ENCODE assay signal across 16 cellular contexts in the genomic region with DNA sequence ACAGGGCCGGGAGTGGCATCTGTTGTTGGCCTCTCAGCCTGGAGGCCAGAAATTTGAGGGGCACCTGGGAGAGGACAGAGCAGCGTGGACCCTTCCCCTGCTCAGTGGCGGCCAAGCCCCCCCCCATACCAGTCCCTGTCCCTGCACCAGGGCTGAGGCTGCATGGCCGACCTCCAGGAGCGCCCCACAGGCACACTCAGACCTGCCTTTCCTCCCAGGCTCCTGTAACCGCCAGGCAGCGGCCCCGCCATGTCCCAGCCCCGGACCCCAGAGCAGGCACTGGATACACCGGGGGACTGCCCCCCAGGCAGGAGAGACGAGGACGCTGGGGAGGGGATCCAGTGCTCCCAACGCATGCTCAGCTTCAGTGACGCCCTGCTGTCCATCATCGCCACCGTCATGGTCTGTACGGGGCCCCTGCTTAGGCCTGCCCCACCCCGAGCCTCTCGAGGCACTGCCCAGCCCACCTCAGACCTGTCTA. TPM values are rescaled to one million over a fixed set of nuclear protein-coding genes. Genes with fewer than 3 reads are reported as not detected.
"Had no signal": no experiment of that assay in that cellular context is flagged by ENCODE, and none has a peak within 500 bp of the region (broad histone marks: within the 10 kb centered on the region; RNA-seq: fewer than 3 reads in every experiment).

No MANE protein-coding gene starts in this region.

- H3K27ac ChIP-seq: gastroesophageal sphincter, testis, vagina had no signal

- H3K36me3 Mint-ChIP-seq: WTC11 had no signal

- H3K9me3 ChIP-seq: gastroesophageal sphincter, testis, vagina had no signal

- ATAC-seq: effector memory CD8-positive, alpha-beta T cell; T-helper 17 cell; WTC11 had no signal

- H3K27me3 ChIP-seq: gastroesophageal sphincter, testis, vagina had no signal

- H3K4me3 Mint-ChIP-seq: activated naive CD4-positive, alpha-beta T cell treated with anti-CD3 and anti-CD28 coated beads, Interleukin-2, amount 50 U/mL, for 24 hours; brain; effector memory CD8-positive, alpha-beta T cell; nephron progenitor cell; stimulated activated naive CD8-positive, alpha-beta T cell treated with anti-CD3 and anti-CD28 coated beads, Interleukin-15, Interleukin-2, amounts not matched to agents 100 ng/mL and 50 ng/mL, for 24 hours; T-helper 17 cell; WTC11 had no signal

- H3K27ac Mint-ChIP-seq: activated naive CD4-positive, alpha-beta T cell treated with anti-CD3 and anti-CD28 coated beads, Interleukin-2, amount 50 U/mL, for 24 hours; brain; nephron progenitor cell; stimulated activated naive CD8-positive, alpha-beta T cell treated with anti-CD3 and anti-CD28 coated beads, Interleukin-15, Interleukin-2, amounts not matched to agents 100 ng/mL and 50 ng/mL, for 24 hours; T-helper 17 cell had no signal

- H3K9me3 Mint-ChIP-seq: activated naive CD4-positive, alpha-beta T cell treated with anti-CD3 and anti-CD28 coated beads, Interleukin-2, amount 50 U/mL, for 24 hours; brain; effector memory CD8-positive, alpha-beta T cell; nephron progenitor cell; stimulated activated naive CD8-positive, alpha-beta T cell treated with anti-CD3 and anti-CD28 coated beads, Interleukin-15, Interleukin-2, amounts not matched to agents 100 ng/mL and 50 ng/mL, for 24 hours; WTC11 had no signal

- H3K4me1 ChIP-seq: vagina had no signal

- H3K4me3 ChIP-seq: gastroesophageal sphincter, testis, vagina had no signal

- H3K36me3 ChIP-seq: vagina had no signal

- DNase-seq: activated CD4-positive, alpha-beta T cell treated with anti-CD3 and anti-CD28 coated beads, Interleukin-2, amount 50 U/mL, for 1 hour; activated T-cell treated with anti-CD3 and anti-CD28 coated beads for 4 hours; amniotic stem cell; effector memory CD8-positive, alpha-beta T cell; kidney glomerular epithelial cell; nephron progenitor cell; stimulated activated CD4-positive, alpha-beta T cell treated with anti-CD3 and anti-CD28 coated beads, Interleukin-4, amount 100 ng/mL, for 1 hour had no signal

- H3K27me3 Mint-ChIP-seq: activated naive CD4-positive, alpha-beta T cell treated with anti-CD3 and anti-CD28 coated beads, Interleukin-2, amount 50 U/mL, for 24 hours; brain; effector memory CD8-positive, alpha-beta T cell; stimulated activated naive CD8-positive, alpha-beta T cell treated with anti-CD3 and anti-CD28 coated beads, Interleukin-15, Interleukin-2, amounts not matched to agents 100 ng/mL and 50 ng/mL, for 24 hours; T-helper 17 cell had no signal

RNA-seq across cellular contexts. Expression of a gene that starts 45.7 kb away (rescaled TPM):
- total RNA-seq: activated CD8-positive, alpha-beta memory T cell treated with anti-CD3 and anti-CD28 coated beads for 36 hours; gastroesophageal sphincter had no signal
